In the genomic region with DNA sequence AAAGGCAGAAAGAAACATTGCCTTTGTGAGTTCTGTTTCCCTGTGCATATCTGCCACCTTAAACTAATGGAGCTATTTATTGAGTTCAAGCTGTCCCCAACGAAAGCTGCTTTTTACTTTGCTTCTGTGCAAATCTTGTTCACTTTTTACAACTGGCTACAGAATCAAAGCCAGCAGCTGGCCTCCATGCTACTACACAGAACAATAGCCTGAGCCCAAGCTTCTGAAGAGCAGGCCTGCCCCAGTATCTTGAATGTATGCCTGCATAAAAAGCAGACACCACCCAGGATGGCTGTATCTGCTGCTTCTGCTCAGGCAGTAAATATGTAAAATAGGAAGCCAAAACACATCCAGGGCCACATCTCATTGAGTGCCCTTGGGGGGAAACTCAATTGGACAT, we compare ENCODE assay signal across 20 cellular contexts. TPM values are rescaled to one million over a fixed set of nuclear protein-coding genes. Genes with fewer than 3 reads are reported as not detected.
DNase-seq lines count a peak whose midpoint lies in the region; ATAC-seq and TF ChIP-seq lines count a peak whose summit lies in the region.
"Had no signal": no experiment of that assay in that cellular context is flagged by ENCODE, and none has a peak within 500 bp of the region (broad histone marks: within the 10 kb centered on the region; RNA-seq: fewer than 3 reads in every experiment).

No MANE protein-coding gene starts in this region.

- H3K9me2 ChIP-seq in SK-N-SH, result no peaks in the 10 kb centered on the region

- no peaks in the 10 kb centered on the region for H3F3A ChIP-seq in SK-N-SH (replicated peaks; ENCODE audit: insufficient read depth)

- H4K20me1 ChIP-seq in SK-N-SH (ENCODE audit: insufficient read depth), result no peaks in the 10 kb centered on the region

- H3K79me2 ChIP-seq in SK-N-SH (ENCODE audit: insufficient read depth), result no peaks in the 10 kb centered on the region
- H3K79me2 ChIP-seq: hepatocyte had no signal

- no peak overlapping the region for H3K4me3 ChIP-seq in SK-N-SH (ENCODE audit: low read depth in 2 of 2, low read length in 1 of 2)
- no peak overlapping the region for H3K4me3 ChIP-seq in CD8-positive, alpha-beta memory T cell (ENCODE audit: low read length)
- H3K4me3 ChIP-seq: hepatocyte, suprapubic skin had no signal

- no peak overlapping the region for H3K4me2 ChIP-seq in SK-N-SH
- H3K4me2 ChIP-seq: hepatocyte had no signal

- H3K4me1 Mint-ChIP-seq in WTC11, result peaks cover 13% of the 10 kb centered on the region
- H3K4me1 Mint-ChIP-seq in mesothelial cell of epicardium, result no peaks in the 10 kb centered on the region
- H3K4me1 Mint-ChIP-seq in CD8-positive, alpha-beta memory T cell, result no peaks in the 10 kb centered on the region
- H3K4me1 Mint-ChIP-seq: CD4-positive, CD25-positive, alpha-beta regulatory T cell; nephron progenitor cell had no signal

- no peak for TF ChIP-seq CTCF in SK-N-SH (IDR thresholded peaks at IDR 0.05)
- TF ChIP-seq CTCF in WTC11 (IDR thresholded peaks at IDR 0.05), result no peak
- TF ChIP-seq CTCF in mesothelial cell of epicardium (IDR thresholded peaks at IDR 0.05; ENCODE audit: unreplicated experiment), result no peak

- H3K36me3 Mint-ChIP-seq in WTC11 (no peaks in the 10 kb centered on the region), mesothelial cell of epicardium (no peaks in the 10 kb centered on the region)
- H3K36me3 Mint-ChIP-seq in CD8-positive, alpha-beta memory T cell, result no peaks in the 10 kb centered on the region
- H3K36me3 Mint-ChIP-seq: CD4-positive, CD25-positive, alpha-beta regulatory T cell had no signal

- H3K27me3 Mint-ChIP-seq in WTC11 (ENCODE audit: low read depth), result no peaks in the 10 kb centered on the region
- H3K27me3 Mint-ChIP-seq in mesothelial cell of epicardium (ENCODE audit: low read depth), result no peaks in the 10 kb centered on the region
- no peaks in the 10 kb centered on the region for H3K27me3 Mint-ChIP-seq in CD8-positive, alpha-beta memory T cell
- H3K27me3 Mint-ChIP-seq: CD4-positive, CD25-positive, alpha-beta regulatory T cell had no signal

- peaks cover 0 to 9% of the 10 kb centered on the region in 2 experiments; a peak in 2 of 4 replicates for H3K4me1 ChIP-seq in SK-N-SH (ENCODE audit: control insufficient read depth in 1 of 2, insufficient read depth in 2 of 2, low read depth in 1 of 2, low read length in 1 of 2)
- H3K4me1 ChIP-seq in CD8-positive, alpha-beta memory T cell (ENCODE audit: insufficient read depth, low read length), result no peaks in the 10 kb centered on the region
- H3K4me1 ChIP-seq: suprapubic skin had no signal

- H3K27me3 ChIP-seq in SK-N-SH (ENCODE audit: insufficient read depth), result no peaks in the 10 kb centered on the region
- no peaks in the 10 kb centered on the region for H3K27me3 ChIP-seq in CD8-positive, alpha-beta memory T cell (ENCODE audit: insufficient read depth, low read length, poor library complexity, severe bottlenecking)
- H3K27me3 ChIP-seq: hepatocyte, suprapubic skin had no signal

- TF ChIP-seq EP300 in SK-N-SH (IDR thresholded peaks at IDR 0.05; ENCODE audit: borderline replicate concordance in 1 of 2, low read depth in 1 of 2, low read length in 1 of 2), result no peak

- 33% methylated on average over 1 of the region's 1 CpG for WGBS in SK-N-SH (ENCODE audit: low lambda C conversion rate)

- DNase-seq in SK-N-SH, result peak; percentile 20
- no peak for DNase-seq in WTC11 (ENCODE audit: low spot score)
- DNase-seq in medulla oblongata (ENCODE audit: extremely low spot score), result peak; percentile 72
- DNase-seq in epidermal melanocyte (ENCODE audit: insufficient read length, low spot score), result no peak
- DNase-seq in mesothelial cell of epicardium (ENCODE audit: low spot score in 2 of 2, unreplicated experiment in 2 of 2), result no peak
- no peak for DNase-seq in SW480 (ENCODE audit: low spot score)
- no peak for DNase-seq in CD8-positive, alpha-beta memory T cell
- DNase-seq: CD4-positive, CD25-positive, alpha-beta regulatory T cell; cortex of kidney; DND-41; mesendoderm; NCI-H1048; NCI-H2107; nephron progenitor cell; stimulated activated CD4-positive, alpha-beta T cell treated with anti-CD3 and anti-CD28 coated beads, Interleukin-12 subunit alpha, Interleukin-12 subunit beta, amount 100 ng/mL, for 4 hours; T1000 had no signal

- TF ChIP-seq RAD21 in SK-N-SH (IDR thresholded peaks at IDR 0.05; ENCODE audit: low read length), result no peak

- no peak; the same call in 2 of the 3 replicates for ATAC-seq in SK-N-SH treated with all-trans-retinoic acid at 6 μM for 48 hours
- peak; percentile 57; the same call in 1 of the 2 replicates for ATAC-seq in WTC11

- no peaks in the 10 kb centered on the region for H3K9me3 ChIP-seq in SK-N-SH
- no peaks in the 10 kb centered on the region for H3K9me3 ChIP-seq in CD8-positive, alpha-beta memory T cell (ENCODE audit: low read length)
- H3K9me3 ChIP-seq: suprapubic skin had no signal

- no peak overlapping the region for H3K9ac ChIP-seq in SK-N-SH

- CTCF ChIA-PET in SK-N-SH (lab: Yijun Ruan, JAX), result interaction anchor here (0.9 kb wide), 1 partner anchor 103 kb away, joined by 4 read pairs; no protein-coding TSS in a partner anchor
- CTCF ChIA-PET in WTC11 (lab: Charles Lee), result interaction anchor here (1.1 kb wide), 1 partner anchor 313 kb away, joined by 3 read pairs; no protein-coding TSS in a partner anchor
- CTCF ChIA-PET in CD8-positive, alpha-beta memory T cell (lab: Charles Lee), result no interaction called here

- no peak overlapping the region for H2AFZ ChIP-seq in SK-N-SH (ENCODE audit: low read depth)
- H2AFZ ChIP-seq: hepatocyte had no signal

- no peaks in the 10 kb centered on the region for H3K36me3 ChIP-seq in SK-N-SH (replicated peaks in 1 of 2; ENCODE audit: control insufficient read depth in 1 of 2, insufficient read depth in 2 of 2, low read length in 1 of 2)
- no peaks in the 10 kb centered on the region for H3K36me3 ChIP-seq in CD8-positive, alpha-beta memory T cell (ENCODE audit: insufficient read depth, low read length)
- H3K36me3 ChIP-seq: suprapubic skin had no signal

- peak overlapping the region in 1 of 2 experiments; percentile 89; a peak in 2 of 4 replicates for H3K27ac ChIP-seq in SK-N-SH (ENCODE audit: low read depth in 2 of 2, low read length in 1 of 2)
- H3K27ac ChIP-seq in CD8-positive, alpha-beta memory T cell (ENCODE audit: low read depth, low read length), result no peak overlapping the region
- H3K27ac ChIP-seq: hepatocyte, suprapubic skin had no signal

- H3K27ac Mint-ChIP-seq in WTC11 (no peak overlapping the region), mesothelial cell of epicardium (no peak overlapping the region)
- no peak overlapping the region for H3K27ac Mint-ChIP-seq in CD8-positive, alpha-beta memory T cell
- H3K27ac Mint-ChIP-seq: activated T-helper 2 cell treated with anti-CD3 and anti-CD28 coated beads, Interferon-gamma antibody, Interleukin-2, Interleukin-4, amounts not matched to agents 10 μg/mL and 5 μg/mL and 100 μg/mL, durations not matched to agents 14 hours and 24 hours and 36 hours; CD4-positive, CD25-positive, alpha-beta regulatory T cell; nephron progenitor cell had no signal

- POLR2A ChIA-PET in SK-N-SH (lab: Yijun Ruan, JAX), result no interaction called here
- POLR2A ChIA-PET in WTC11 (lab: Charles Lee), result no interaction called here
- POLR2A ChIA-PET in CD8-positive, alpha-beta memory T cell (lab: Charles Lee), result no interaction called here

- H3K4me3 Mint-ChIP-seq in WTC11 (no peak overlapping the region), mesothelial cell of epicardium (no peak overlapping the region)
- no peak overlapping the region for H3K4me3 Mint-ChIP-seq in CD8-positive, alpha-beta memory T cell
- H3K4me3 Mint-ChIP-seq: CD4-positive, CD25-positive, alpha-beta regulatory T cell; nephron progenitor cell had no signal

- no peaks in the 10 kb centered on the region for H3K9me3 Mint-ChIP-seq in WTC11
- no peaks in the 10 kb centered on the region for H3K9me3 Mint-ChIP-seq in mesothelial cell of epicardium
- peaks cover 0 to 5% (median 0%) of the 10 kb centered on the region in 5 donors for H3K9me3 Mint-ChIP-seq in CD8-positive, alpha-beta memory T cell
- H3K9me3 Mint-ChIP-seq: activated T-helper 2 cell treated with anti-CD3 and anti-CD28 coated beads, Interferon-gamma antibody, Interleukin-2, Interleukin-4, amounts not matched to agents 10 μg/mL and 5 μg/mL and 100 μg/mL, durations not matched to agents 14 hours and 24 hours and 36 hours; CD4-positive, CD25-positive, alpha-beta regulatory T cell; nephron progenitor cell had no signal

TF ChIP-seq in SK-N-SH, 30 proteins besides CTCF, POLR2A, EP300 and RAD21 (continues in another document):
- TF ChIP-seq, protein P1, sequence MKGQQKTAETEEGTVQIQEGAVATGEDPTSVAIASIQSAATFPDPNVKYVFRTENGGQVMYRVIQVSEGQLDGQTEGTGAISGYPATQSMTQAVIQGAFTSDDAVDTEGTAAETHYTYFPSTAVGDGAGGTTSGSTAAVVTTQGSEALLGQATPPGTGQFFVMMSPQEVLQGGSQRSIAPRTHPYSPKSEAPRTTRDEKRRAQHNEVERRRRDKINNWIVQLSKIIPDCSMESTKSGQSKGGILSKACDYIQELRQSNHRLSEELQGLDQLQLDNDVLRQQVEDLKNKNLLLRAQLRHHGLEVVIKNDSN (IDR thresholded peaks at IDR 0.05; ENCODE audit: borderline replicate concordance, low read depth), result no peak
- TF ChIP-seq RCOR1 (IDR thresholded peaks at IDR 0.05; ENCODE audit: low read length), result no peak

TF ChIP-seq in SK-N-SH treated with all-trans-retinoic acid at 6 μM for 48 hours, 23 proteins besides CTCF, POLR2A, EP300 and RAD21 (continues in another document):
- no peak for TF ChIP-seq SNAI2 (CRISPR knock-in tag; IDR thresholded peaks at IDR 0.05)
- no peak for TF ChIP-seq RARB (CRISPR knock-in tag; IDR thresholded peaks at IDR 0.05)

TF ChIP-seq in WTC11, 78 proteins besides CTCF, POLR2A, EP300 and RAD21 (continues in another document):
- no peak for TF ChIP-seq NFATC4 (CRISPR knock-in tag; IDR thresholded peaks at IDR 0.05)

RNA-seq across cellular contexts. Expression of a gene that starts 28.2 kb away (rescaled TPM):
- polyA plus RNA-seq in SK-N-SH (2012; rRNA removed), result 0.69 and 1.5 TPM in 2 replicates
- polyA plus RNA-seq in SK-N-SH (2012; cell fraction: cytosol; rRNA removed), result 1.4 and 1.6 TPM in 2 replicates
- polyA plus RNA-seq in SK-N-SH (2012; cell fraction: nucleus; rRNA removed), result 2.2 and 2.8 TPM in 2 replicates
- 27.9 to 33.7 TPM (median 30.8 TPM) in 3 replicates for total RNA-seq in WTC11 (2021)
- total RNA-seq in mesothelial cell of epicardium, result 9.2 to 11.8 TPM (median 10.4 TPM) in 3 replicates
- under 1 TPM; 0.26 to 0.80 TPM for total RNA-seq in CD8-positive, alpha-beta memory T cell
- polyA plus RNA-seq in CD8-positive, alpha-beta memory T cell, result not detected
- total RNA-seq: CD4-positive, CD25-positive, alpha-beta regulatory T cell had no signal
- polyA plus RNA-seq: CD4-positive, CD25-positive, alpha-beta regulatory T cell had no signal

Comparison
In these comparisons a context has a peak if more than half of its experiments do, and no peak if none do; other contexts are left out.
1. DNase-seq: peak in SK-N-SH (single experiment) and medulla oblongata (single experiment); none in WTC11 (single experiment), epidermal melanocyte (single experiment), mesothelial cell of epicardium (0 of 2), SW480 (single experiment) and CD8-positive, alpha-beta memory T cell (0 of 5).